1 cellular context compared by ENCODE assay signal in the genomic region with DNA sequence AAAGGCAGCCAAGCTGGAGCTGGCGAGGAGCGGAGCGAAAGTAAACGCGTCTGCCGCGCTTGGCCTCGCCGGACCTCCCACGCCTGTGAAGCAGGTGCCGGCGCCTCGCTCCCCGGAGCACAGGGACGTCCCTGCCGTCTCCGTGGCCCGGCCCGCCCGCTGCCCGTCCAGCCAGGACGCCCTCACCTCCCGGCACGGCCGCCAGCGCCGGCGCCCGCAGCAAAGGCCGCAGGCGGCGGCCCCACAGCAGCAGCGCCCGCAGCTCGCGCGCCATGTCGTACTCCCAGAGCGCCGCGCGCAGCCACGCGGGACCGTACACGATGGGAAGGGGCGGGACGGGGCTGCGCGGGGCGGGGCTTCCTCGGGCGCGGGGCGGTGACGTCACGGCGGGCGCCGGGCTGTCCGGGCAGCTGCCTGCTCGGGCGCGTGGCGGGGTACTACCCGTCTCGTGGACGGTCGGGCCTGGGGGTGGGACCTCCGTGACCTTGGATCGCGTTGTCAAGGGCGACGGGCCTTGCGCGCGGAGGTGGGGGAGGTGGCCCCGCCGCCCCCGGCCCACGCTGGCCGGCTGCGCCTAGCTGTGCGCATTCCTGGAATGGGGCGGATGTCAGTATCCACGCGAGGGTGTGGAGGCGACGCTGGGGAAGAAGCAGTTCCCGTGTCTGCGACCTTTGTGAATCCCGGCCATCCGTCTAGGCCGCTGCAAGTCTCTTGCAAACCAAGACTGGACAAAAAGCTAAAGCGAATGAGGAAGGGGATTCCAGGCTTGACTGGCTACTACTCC.
TF ChIP-seq lines count a peak whose summit lies in the region.

A gene (minus strand): TSS at position 290 of the 784 bp plus-strand sequence. CDS start 16 bp downstream, at position 274.

TF ChIP-seq in K562, 482 proteins besides CTCF, POLR2A, EP300 and RAD21 (continued from another document and continues in another):
- no peak for TF ChIP-seq PRPF4 (IDR thresholded peaks at IDR 0.05; ENCODE audit: insufficient read depth, low read depth, low read length, poor library complexity, severe bottlenecking)
- TF ChIP-seq, protein P1, sequence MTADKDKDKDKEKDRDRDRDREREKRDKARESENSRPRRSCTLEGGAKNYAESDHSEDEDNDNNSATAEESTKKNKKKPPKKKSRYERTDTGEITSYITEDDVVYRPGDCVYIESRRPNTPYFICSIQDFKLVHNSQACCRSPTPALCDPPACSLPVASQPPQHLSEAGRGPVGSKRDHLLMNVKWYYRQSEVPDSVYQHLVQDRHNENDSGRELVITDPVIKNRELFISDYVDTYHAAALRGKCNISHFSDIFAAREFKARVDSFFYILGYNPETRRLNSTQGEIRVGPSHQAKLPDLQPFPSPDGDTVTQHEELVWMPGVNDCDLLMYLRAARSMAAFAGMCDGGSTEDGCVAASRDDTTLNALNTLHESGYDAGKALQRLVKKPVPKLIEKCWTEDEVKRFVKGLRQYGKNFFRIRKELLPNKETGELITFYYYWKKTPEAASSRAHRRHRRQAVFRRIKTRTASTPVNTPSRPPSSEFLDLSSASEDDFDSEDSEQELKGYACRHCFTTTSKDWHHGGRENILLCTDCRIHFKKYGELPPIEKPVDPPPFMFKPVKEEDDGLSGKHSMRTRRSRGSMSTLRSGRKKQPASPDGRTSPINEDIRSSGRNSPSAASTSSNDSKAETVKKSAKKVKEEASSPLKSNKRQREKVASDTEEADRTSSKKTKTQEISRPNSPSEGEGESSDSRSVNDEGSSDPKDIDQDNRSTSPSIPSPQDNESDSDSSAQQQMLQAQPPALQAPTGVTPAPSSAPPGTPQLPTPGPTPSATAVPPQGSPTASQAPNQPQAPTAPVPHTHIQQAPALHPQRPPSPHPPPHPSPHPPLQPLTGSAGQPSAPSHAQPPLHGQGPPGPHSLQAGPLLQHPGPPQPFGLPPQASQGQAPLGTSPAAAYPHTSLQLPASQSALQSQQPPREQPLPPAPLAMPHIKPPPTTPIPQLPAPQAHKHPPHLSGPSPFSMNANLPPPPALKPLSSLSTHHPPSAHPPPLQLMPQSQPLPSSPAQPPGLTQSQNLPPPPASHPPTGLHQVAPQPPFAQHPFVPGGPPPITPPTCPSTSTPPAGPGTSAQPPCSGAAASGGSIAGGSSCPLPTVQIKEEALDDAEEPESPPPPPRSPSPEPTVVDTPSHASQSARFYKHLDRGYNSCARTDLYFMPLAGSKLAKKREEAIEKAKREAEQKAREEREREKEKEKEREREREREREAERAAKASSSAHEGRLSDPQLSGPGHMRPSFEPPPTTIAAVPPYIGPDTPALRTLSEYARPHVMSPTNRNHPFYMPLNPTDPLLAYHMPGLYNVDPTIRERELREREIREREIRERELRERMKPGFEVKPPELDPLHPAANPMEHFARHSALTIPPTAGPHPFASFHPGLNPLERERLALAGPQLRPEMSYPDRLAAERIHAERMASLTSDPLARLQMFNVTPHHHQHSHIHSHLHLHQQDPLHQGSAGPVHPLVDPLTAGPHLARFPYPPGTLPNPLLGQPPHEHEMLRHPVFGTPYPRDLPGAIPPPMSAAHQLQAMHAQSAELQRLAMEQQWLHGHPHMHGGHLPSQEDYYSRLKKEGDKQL (CRISPR knock-in tag; IDR thresholded peaks at IDR 0.05; ENCODE audit: borderline replicate concordance): no peak
- peak; percentile 57 to 92 (median 87) for TF ChIP-seq YY1 (IDR thresholded peaks at IDR 0.05; ENCODE audit: borderline replicate concordance in 1 of 3, control insufficient read depth in 1 of 3, extremely low read depth in 1 of 3, insufficient read depth in 3 of 3, insufficient read length in 1 of 3, insufficient replicate concordance in 2 of 3, low read depth in 1 of 3, low read length in 2 of 3)
- no peak; the same call in 1 of the 2 replicates for TF ChIP-seq SOX6 (IDR thresholded peaks at IDR 0.05)
- TF ChIP-seq CBX1 (IDR thresholded peaks at IDR 0.05; ENCODE audit: low read depth): 0 out of 2 replicates have a peak, but pooled peaks have one; percentile 55
- TF ChIP-seq, protein P2, sequence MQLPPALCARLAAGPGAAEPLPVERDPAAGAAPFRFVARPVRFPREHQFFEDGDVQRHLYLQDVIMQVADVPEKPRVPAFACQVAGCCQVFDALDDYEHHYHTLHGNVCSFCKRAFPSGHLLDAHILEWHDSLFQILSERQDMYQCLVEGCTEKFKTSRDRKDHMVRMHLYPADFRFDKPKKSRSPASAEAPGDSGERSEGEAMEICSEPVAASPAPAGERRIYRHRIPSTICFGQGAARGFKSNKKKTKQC (CRISPR knock-in tag; IDR thresholded peaks at IDR 0.05): peak; percentile 92
- peak; percentile 98 for TF ChIP-seq CREM (IDR thresholded peaks at IDR 0.05; ENCODE audit: low read depth)
- TF ChIP-seq SMARCA4 (IDR thresholded peaks at IDR 0.05): no peak
- no peak for TF ChIP-seq KLF1 (tag; IDR thresholded peaks at IDR 0.05)
- no peak for TF ChIP-seq ZNF311 (CRISPR knock-in tag; IDR thresholded peaks at IDR 0.05)
- TF ChIP-seq FOSL1 (tag; conservative IDR thresholded peaks at IDR 0.05): 0 out of 2 replicates have a peak, but pooled peaks have one; percentile 44
- TF ChIP-seq NFRKB (IDR thresholded peaks at IDR 0.05; ENCODE audit: low read depth): peak; percentile 80
- TF ChIP-seq ZNF76 (CRISPR knock-in tag; IDR thresholded peaks at IDR 0.05; ENCODE audit: borderline replicate concordance): peak; percentile 6; the same call in 1 of the 2 replicates
- TF ChIP-seq, protein P3, sequence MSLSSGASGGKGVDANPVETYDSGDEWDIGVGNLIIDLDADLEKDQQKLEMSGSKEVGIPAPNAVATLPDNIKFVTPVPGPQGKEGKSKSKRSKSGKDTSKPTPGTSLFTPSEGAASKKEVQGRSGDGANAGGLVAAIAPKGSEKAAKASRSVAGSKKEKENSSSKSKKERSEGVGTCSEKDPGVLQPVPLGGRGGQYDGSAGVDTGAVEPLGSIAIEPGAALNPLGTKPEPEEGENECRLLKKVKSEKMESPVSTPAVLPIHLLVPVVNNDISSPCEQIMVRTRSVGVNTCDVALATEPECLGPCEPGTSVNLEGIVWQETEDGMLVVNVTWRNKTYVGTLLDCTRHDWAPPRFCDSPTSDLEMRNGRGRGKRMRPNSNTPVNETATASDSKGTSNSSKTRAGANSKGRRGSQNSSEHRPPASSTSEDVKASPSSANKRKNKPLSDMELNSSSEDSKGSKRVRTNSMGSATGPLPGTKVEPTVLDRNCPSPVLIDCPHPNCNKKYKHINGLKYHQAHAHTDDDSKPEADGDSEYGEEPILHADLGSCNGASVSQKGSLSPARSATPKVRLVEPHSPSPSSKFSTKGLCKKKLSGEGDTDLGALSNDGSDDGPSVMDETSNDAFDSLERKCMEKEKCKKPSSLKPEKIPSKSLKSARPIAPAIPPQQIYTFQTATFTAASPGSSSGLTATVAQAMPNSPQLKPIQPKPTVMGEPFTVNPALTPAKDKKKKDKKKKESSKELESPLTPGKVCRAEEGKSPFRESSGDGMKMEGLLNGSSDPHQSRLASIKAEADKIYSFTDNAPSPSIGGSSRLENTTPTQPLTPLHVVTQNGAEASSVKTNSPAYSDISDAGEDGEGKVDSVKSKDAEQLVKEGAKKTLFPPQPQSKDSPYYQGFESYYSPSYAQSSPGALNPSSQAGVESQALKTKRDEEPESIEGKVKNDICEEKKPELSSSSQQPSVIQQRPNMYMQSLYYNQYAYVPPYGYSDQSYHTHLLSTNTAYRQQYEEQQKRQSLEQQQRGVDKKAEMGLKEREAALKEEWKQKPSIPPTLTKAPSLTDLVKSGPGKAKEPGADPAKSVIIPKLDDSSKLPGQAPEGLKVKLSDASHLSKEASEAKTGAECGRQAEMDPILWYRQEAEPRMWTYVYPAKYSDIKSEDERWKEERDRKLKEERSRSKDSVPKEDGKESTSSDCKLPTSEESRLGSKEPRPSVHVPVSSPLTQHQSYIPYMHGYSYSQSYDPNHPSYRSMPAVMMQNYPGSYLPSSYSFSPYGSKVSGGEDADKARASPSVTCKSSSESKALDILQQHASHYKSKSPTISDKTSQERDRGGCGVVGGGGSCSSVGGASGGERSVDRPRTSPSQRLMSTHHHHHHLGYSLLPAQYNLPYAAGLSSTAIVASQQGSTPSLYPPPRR (CRISPR knock-in tag; IDR thresholded peaks at IDR 0.05; ENCODE audit: borderline replicate concordance): no peak
- TF ChIP-seq, protein P4, sequence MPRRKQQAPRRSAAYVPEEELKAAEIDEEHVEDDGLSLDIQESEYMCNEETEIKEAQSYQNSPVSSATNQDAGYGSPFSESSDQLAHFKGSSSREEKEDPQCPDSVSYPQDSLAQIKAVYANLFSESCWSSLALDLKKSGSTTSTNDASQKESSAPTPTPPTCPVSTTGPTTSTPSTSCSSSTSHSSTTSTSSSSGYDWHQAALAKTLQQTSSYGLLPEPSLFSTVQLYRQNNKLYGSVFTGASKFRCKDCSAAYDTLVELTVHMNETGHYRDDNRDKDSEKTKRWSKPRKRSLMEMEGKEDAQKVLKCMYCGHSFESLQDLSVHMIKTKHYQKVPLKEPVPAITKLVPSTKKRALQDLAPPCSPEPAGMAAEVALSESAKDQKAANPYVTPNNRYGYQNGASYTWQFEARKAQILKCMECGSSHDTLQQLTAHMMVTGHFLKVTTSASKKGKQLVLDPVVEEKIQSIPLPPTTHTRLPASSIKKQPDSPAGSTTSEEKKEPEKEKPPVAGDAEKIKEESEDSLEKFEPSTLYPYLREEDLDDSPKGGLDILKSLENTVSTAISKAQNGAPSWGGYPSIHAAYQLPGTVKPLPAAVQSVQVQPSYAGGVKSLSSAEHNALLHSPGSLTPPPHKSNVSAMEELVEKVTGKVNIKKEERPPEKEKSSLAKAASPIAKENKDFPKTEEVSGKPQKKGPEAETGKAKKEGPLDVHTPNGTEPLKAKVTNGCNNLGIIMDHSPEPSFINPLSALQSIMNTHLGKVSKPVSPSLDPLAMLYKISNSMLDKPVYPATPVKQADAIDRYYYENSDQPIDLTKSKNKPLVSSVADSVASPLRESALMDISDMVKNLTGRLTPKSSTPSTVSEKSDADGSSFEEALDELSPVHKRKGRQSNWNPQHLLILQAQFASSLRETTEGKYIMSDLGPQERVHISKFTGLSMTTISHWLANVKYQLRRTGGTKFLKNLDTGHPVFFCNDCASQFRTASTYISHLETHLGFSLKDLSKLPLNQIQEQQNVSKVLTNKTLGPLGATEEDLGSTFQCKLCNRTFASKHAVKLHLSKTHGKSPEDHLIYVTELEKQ (CRISPR knock-in tag; IDR thresholded peaks at IDR 0.05): no peak
- TF ChIP-seq STAT5A (IDR thresholded peaks at IDR 0.05; ENCODE audit: borderline replicate concordance, low read length): no peak
- TF ChIP-seq ZNF431 (CRISPR knock-in tag; IDR thresholded peaks at IDR 0.05): 0 out of 2 replicates have a peak, but pooled peaks have one; percentile 61
- TF ChIP-seq TEAD4 (IDR thresholded peaks at IDR 0.05; ENCODE audit: low read length): no peak; the same call in 1 of the 2 replicates
- TF ChIP-seq TEAD4 (CRISPR knock-in tag; IDR thresholded peaks at IDR 0.05; ENCODE audit: borderline replicate concordance): peak; percentile 83
- TF ChIP-seq ZNF699 (CRISPR knock-in tag; IDR thresholded peaks at IDR 0.05; ENCODE audit: insufficient replicate concordance): no peak
- TF ChIP-seq ZNF764 (CRISPR knock-in tag; IDR thresholded peaks at IDR 0.05; ENCODE audit: low read depth): no peak
- TF ChIP-seq, protein P5, sequence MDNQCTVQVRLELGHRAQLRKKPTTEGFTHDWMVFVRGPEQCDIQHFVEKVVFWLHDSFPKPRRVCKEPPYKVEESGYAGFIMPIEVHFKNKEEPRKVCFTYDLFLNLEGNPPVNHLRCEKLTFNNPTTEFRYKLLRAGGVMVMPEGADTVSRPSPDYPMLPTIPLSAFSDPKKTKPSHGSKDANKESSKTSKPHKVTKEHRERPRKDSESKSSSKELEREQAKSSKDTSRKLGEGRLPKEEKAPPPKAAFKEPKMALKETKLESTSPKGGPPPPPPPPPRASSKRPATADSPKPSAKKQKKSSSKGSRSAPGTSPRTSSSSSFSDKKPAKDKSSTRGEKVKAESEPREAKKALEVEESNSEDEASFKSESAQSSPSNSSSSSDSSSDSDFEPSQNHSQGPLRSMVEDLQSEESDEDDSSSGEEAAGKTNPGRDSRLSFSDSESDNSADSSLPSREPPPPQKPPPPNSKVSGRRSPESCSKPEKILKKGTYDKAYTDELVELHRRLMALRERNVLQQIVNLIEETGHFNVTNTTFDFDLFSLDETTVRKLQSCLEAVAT (IDR thresholded peaks at IDR 0.05): no peak
- no peak for TF ChIP-seq DDX20 (tag; IDR thresholded peaks at IDR 0.05; ENCODE audit: low read depth)
- TF ChIP-seq, protein P6, sequence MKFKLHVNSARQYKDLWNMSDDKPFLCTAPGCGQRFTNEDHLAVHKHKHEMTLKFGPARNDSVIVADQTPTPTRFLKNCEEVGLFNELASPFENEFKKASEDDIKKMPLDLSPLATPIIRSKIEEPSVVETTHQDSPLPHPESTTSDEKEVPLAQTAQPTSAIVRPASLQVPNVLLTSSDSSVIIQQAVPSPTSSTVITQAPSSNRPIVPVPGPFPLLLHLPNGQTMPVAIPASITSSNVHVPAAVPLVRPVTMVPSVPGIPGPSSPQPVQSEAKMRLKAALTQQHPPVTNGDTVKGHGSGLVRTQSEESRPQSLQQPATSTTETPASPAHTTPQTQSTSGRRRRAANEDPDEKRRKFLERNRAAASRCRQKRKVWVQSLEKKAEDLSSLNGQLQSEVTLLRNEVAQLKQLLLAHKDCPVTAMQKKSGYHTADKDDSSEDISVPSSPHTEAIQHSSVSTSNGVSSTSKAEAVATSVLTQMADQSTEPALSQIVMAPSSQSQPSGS (CRISPR knock-in tag; IDR thresholded peaks at IDR 0.05): peak; percentile 82; the same call in 1 of the 2 replicates
- TF ChIP-seq FOXA1 (IDR thresholded peaks at IDR 0.05; ENCODE audit: borderline replicate concordance): no peak
- TF ChIP-seq, protein P7, sequence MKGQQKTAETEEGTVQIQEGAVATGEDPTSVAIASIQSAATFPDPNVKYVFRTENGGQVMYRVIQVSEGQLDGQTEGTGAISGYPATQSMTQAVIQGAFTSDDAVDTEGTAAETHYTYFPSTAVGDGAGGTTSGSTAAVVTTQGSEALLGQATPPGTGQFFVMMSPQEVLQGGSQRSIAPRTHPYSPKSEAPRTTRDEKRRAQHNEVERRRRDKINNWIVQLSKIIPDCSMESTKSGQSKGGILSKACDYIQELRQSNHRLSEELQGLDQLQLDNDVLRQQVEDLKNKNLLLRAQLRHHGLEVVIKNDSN (CRISPR knock-in tag; IDR thresholded peaks at IDR 0.05): peak; percentile 8
